15 cellular contexts compared by ENCODE assay signal in the genomic region with DNA sequence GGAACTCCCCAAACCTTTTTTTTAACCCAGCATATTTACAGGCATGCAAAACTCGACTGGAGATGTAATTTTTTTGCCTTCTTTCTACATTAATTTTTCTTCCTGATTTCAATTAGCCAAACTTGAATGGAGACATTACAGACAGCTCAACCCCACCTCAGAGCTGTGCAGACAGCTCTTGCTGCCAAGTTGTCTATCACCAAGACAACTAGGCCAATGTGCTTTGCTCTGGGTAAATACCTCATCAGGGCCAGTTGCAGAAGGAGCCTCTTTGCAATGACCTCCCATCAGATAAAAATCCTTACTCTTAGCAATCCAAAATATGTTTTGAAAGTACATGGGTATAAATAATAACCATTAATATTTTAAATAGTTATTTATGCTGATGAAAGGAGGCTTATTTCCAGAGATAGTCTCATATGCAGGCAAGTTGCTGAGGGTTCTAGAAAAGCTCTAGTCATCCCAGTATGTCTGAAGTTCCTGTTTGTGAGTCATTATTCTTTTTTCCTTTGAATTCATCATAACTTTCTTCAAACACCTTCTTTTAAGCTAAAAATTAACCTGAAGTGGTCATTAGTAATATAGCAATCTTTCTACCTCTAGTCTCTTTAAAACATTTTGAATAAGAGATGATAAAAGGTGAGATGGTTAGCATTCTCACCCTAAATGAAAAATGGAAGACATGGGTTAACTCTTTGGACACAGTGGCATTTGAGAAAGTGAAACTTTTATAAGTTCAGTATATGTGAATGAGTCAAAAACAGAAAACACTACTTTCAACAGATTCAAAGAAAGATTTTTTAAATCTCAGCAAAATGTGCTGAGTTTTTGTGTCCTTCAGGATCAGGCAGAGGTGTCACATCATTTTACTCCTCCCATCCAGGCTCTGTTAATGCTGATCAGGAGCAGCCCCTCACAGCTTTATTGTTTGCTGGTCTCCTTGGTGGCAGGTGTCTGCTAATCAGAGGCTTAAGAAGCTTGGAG.
DNase-seq lines count a peak whose midpoint lies in the region; ATAC-seq, FAIRE-seq and TF ChIP-seq lines count a peak whose summit lies in the region.
"Had no signal": no experiment of that assay in that cellular context is flagged by ENCODE, and none has a peak within 500 bp of the region (broad histone marks: within the 10 kb centered on the region; RNA-seq: fewer than 3 reads in every experiment).

No MANE protein-coding gene starts in this region.

- DNase-seq in H54 (ENCODE audit: insufficient read length, low spot score) (no peak), NCI-H446 (lab: John Stamatoyannopoulos, UW) (no peak)
- DNase-seq: activated CD8-positive, alpha-beta memory T cell treated with anti-CD3 and anti-CD28 coated beads, Interleukin-2, amount 50 U/mL, for 48 hours; head of caudate nucleus; left ventricle myocardium inferior; natural killer cell; NCI-H345; transverse colon had no signal

- ATAC-seq in GM18868 (IDR thresholded peaks at IDR 0.05; ENCODE audit: unreplicated experiment) (peak; percentile 66), GM21526 (IDR thresholded peaks at IDR 0.05; ENCODE audit: low FRiP score, unreplicated experiment) (peak; percentile 55), HG03342 (IDR thresholded peaks at IDR 0.05; ENCODE audit: unreplicated experiment) (peak; percentile 66), GM19328 (IDR thresholded peaks at IDR 0.05; ENCODE audit: unreplicated experiment) (no peak)
- ATAC-seq: natural killer cell had no signal

- TF ChIP-seq POLR2A in H54 (IDR thresholded peaks at IDR 0.05; ENCODE audit: low read depth, low read length), result no peak

- FAIRE-seq in islet of Langerhans (lab: Jason Lieb, UNC), result peak; percentile 98
- FAIRE-seq in H54 (lab: Jason Lieb, UNC), result no peak
- FAIRE-seq: endometrium, TTC549 had no signal
